Comparison of ENCODE assay signal across 1 cellular context in genomic region chr11:116879789-116880402, GRCh38.
TF ChIP-seq lines count a peak whose summit lies in the region.

No MANE protein-coding gene starts in this region.

TF ChIP-seq in HepG2, 621 proteins besides CTCF, POLR2A, EP300 and RAD21:
- TF ChIP-seq TGIF2 (CRISPR knock-in tag; IDR thresholded peaks at IDR 0.05) (no peak), MIXL1 (CRISPR knock-in tag; IDR thresholded peaks at IDR 0.05) (peak; percentile 29; the same call in 1 of the 2 replicates), HMGXB4 (CRISPR knock-in tag; IDR thresholded peaks at IDR 0.05; ENCODE audit: borderline replicate concordance in 1 of 2, low read depth in 1 of 2) (peak in 1 of 2 experiments; percentile 26; a peak in 1 of 4 replicates), ISX (CRISPR knock-in tag; conservative IDR thresholded peaks at IDR 0.05) (no peak), KAT8 (CRISPR knock-in tag; IDR thresholded peaks at IDR 0.05) (0 out of 2 replicates have a peak, but pooled peaks have one; percentile 15), ZNF256 (CRISPR knock-in tag; conservative IDR thresholded peaks at IDR 0.05) (no peak), ZNF564 (CRISPR knock-in tag; IDR thresholded peaks at IDR 0.05) (no peak), ZNF274 (CRISPR knock-in tag; IDR thresholded peaks at IDR 0.05) (no peak), SIX1 (CRISPR knock-in tag; IDR thresholded peaks at IDR 0.05; ENCODE audit: borderline replicate concordance) (peak; percentile 46; the same call in 1 of the 2 replicates), SMC3 (IDR thresholded peaks at IDR 0.05; ENCODE audit: low read length) (peak; percentile 90), NCOA2 (CRISPR knock-in tag; IDR thresholded peaks at IDR 0.05) (no peak), STAG1 (CRISPR knock-in tag; IDR thresholded peaks at IDR 0.05) (peak; percentile 90)
